Comparison of ENCODE assay signal across 16 cellular contexts in the genomic region with DNA sequence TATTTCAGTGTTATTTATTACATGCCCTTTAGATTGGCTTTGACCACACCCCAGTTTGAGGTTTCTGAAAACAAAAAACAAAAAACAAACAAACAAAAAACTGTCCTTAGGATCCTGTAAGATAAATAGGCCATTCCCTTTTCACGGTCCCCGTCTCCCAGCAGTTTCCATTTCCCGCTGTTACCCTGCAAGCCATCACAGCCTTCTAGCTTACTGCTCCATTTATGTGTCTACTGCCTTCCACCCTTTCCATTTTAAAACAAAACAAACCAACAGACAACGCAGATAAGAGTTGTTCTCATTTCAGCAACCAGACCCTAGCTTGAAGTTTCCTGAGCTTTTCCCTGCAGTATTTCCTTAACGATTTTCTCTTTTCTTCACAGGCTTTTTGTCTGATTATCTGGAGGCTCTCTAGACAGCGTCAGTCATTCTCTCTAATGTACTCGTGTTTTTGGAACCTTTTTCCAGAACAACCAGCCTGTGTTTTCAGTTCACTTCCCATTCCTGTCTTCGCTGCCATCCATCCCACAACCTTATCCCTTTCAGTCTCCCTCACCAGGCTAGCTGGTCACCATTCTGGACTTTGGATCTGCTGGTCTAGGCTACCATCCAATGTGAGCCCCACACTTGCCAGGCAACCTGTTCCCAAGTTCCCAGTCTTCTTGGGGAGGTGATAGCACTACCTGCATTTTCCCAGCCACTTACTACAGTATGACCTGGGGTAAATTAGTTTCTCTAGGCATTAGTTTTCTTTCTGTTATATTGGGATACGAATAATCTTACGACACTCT.
"Had no signal": no experiment of that assay in that cellular context is flagged by ENCODE, and none has a peak within 500 bp of the region (broad histone marks: within the 10 kb centered on the region; RNA-seq: fewer than 3 reads in every experiment).

No MANE protein-coding gene starts in this region.

- H3K27ac ChIP-seq: epithelial cell of prostate, gastroesophageal sphincter, prostate gland, sigmoid colon, tibial nerve, vagina had no signal

- H3K4me3 Mint-ChIP-seq: activated naive CD8-positive, alpha-beta T cell; natural killer cell had no signal

- H3K36me3 Mint-ChIP-seq: activated naive CD8-positive, alpha-beta T cell; natural killer cell had no signal

- H3K4me1 Mint-ChIP-seq: natural killer cell had no signal

- H3K27me3 ChIP-seq: gastroesophageal sphincter, sigmoid colon, tibial nerve, vagina had no signal

- ATAC-seq: activated CD4-positive, CD25-positive, alpha-beta regulatory T cell treated with anti-CD3 and anti-CD28 coated beads, Interleukin-2, amount 50 U/mL, for 24 hours; gastroesophageal sphincter; natural killer cell had no signal

- H3K27ac Mint-ChIP-seq: activated naive CD8-positive, alpha-beta T cell; natural killer cell had no signal

- H3K4me3 ChIP-seq: gastroesophageal sphincter, prostate gland, sigmoid colon, tibial nerve, vagina had no signal

- H3K4me1 ChIP-seq: prostate gland, vagina had no signal

- DNase-seq: activated CD4-positive, alpha-beta T cell treated with anti-CD3 and anti-CD28 coated beads, Interleukin-2, amount 50 U/mL, for 1 hour; activated CD8-positive, alpha-beta memory T cell treated with anti-CD3 and anti-CD28 coated beads for 24 hours; activated gamma-delta T cell treated with Interleukin-2 at 50 U/mL for 16 hours; amniotic stem cell; islet precursor cell; natural killer cell; sigmoid colon; stimulated activated CD4-positive, alpha-beta T cell treated with anti-CD3 and anti-CD28 coated beads, Interleukin-1b, Interleukin-23, amount 100 ng/mL, for 48 hours; T-helper 9 cell had no signal

- H3K36me3 ChIP-seq: gastroesophageal sphincter, prostate gland, sigmoid colon, tibial nerve, vagina had no signal

- H3K9me3 ChIP-seq: gastroesophageal sphincter, prostate gland, sigmoid colon, tibial nerve, vagina had no signal
